8 cellular contexts compared by ENCODE assay signal in the genomic region with DNA sequence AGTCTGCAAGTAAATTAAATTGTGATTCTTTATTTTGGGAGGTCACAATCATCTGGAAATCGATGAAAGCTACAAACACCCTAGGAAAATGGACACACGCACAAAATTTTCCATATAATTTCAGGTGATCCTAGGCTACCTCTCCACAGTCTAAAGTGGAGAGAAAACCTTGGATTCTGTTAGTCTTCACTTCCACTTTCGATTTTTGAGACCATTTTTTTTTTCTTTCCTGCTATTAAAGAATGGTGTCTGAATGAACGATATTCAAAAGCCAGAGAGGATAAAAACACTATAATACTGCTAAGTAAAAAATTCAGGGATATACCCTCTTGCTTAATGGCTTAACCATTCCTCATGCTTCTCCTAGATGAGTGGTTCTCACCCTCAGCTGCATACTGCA. TPM values are rescaled to one million over a fixed set of nuclear protein-coding genes. Genes with fewer than 3 reads are reported as not detected.
A peak's percentile ranks its signal among the peaks of the same experiment; 100 is the strongest.
DNase-seq lines count a peak whose midpoint lies in the region; ATAC-seq, FAIRE-seq and TF ChIP-seq lines count a peak whose summit lies in the region.

No MANE protein-coding gene starts in this region.

- DNase-seq in AG04450 (ENCODE audit: low read depth, low spot score) (no peak), cardiac fibroblast (ENCODE audit: low read depth in 2 of 2) (no peak), cerebellar nuclear complex (lab: John Stamatoyannopoulos, UW) (no peak), NAMALWA (ENCODE audit: low spot score) (no peak), NCI-H1417 (lab: John Stamatoyannopoulos, UW) (no peak), urothelium cell line (ENCODE audit: low spot score) (no peak)
- no peak for DNase-seq in Jurkat, Clone E6-1 (ENCODE audit: low read depth, low spot score)
- DNase-seq in naive thymus-derived CD4-positive, alpha-beta T cell, result no peak

- CTCF ChIA-PET in AG04450 (lab: Charles Lee), result interaction anchor here (0.5 to 1.2 kb wide), 2 partner anchors 29 to 90 kb away, joined by 3 to 4 read pairs; no protein-coding TSS in a partner anchor
- CTCF ChIA-PET in naive thymus-derived CD4-positive, alpha-beta T cell (lab: Charles Lee), result interaction anchor here (0.7 to 1.6 kb wide), 2 partner anchors 20 to 196 kb away, joined by 3 to 4 read pairs; no protein-coding TSS in a partner anchor

- H3K9me3 ChIP-seq in AG04450 (ENCODE audit: control insufficient read depth, insufficient read depth, low read length), result peaks cover 5% of the 10 kb centered on the region
- H3K9me3 ChIP-seq in naive thymus-derived CD4-positive, alpha-beta T cell (ENCODE audit: control insufficient read depth in 2 of 3, low read length in 3 of 3), result no peaks in the 10 kb centered on the region

- H3K9me3 Mint-ChIP-seq in naive thymus-derived CD4-positive, alpha-beta T cell, result peaks cover 0 to 4% (median 0%) of the 10 kb centered on the region in 11 donors

- peak overlapping the region; percentile 93 to 100 (median 97) for H3K4me3 Mint-ChIP-seq in naive thymus-derived CD4-positive, alpha-beta T cell

- ATAC-seq in naive thymus-derived CD4-positive, alpha-beta T cell, result no peak

- no peak for FAIRE-seq in urothelium cell line (lab: Jason Lieb, UNC)

- H3K36me3 ChIP-seq in naive thymus-derived CD4-positive, alpha-beta T cell (ENCODE audit: control insufficient read depth in 2 of 3, insufficient read depth in 3 of 3, low read length in 3 of 3), result peaks cover 0 to 3% (median 0%) of the 10 kb centered on the region in 3 experiments

- peak overlapping the region; percentile 90 to 98 (median 96) for H3K27ac Mint-ChIP-seq in naive thymus-derived CD4-positive, alpha-beta T cell

- peaks cover 0 to 2% (median 0%) of the 10 kb centered on the region in 5 donors for H3K27me3 Mint-ChIP-seq in naive thymus-derived CD4-positive, alpha-beta T cell

- H3K4me1 Mint-ChIP-seq in naive thymus-derived CD4-positive, alpha-beta T cell, result peaks cover 33 to 69% (median 54%) of the 10 kb centered on the region in 7 donors

- H3K27ac ChIP-seq in AG04450 (ENCODE audit: low read depth, low read length), result no peak overlapping the region
- H3K27ac ChIP-seq in naive thymus-derived CD4-positive, alpha-beta T cell (ENCODE audit: low read depth, low read length), result peak overlapping the region; percentile 90

- POLR2A ChIA-PET in AG04450 (lab: Yijun Ruan, JAX), result interaction anchor here (1.1 to 4.4 kb wide), 3 partner anchors 28 to 55 kb away, joined by 3 to 25 read pairs (median 4); a partner anchor contains a TSS
- POLR2A ChIA-PET in naive thymus-derived CD4-positive, alpha-beta T cell (lab: Charles Lee), result interaction anchor here (0.6 to 4.6 kb wide), 4 partner anchors 29 to 568 kb away, joined by 3 to 44 read pairs (median 4); a partner anchor contains a TSS

- TF ChIP-seq CTCF in AG04450 (IDR thresholded peaks at IDR 0.05; ENCODE audit: low read depth, low read length) (no peak), cardiac fibroblast (IDR thresholded peaks at IDR 0.05; ENCODE audit: low read depth, low read length) (no peak)

- H3K4me1 ChIP-seq in naive thymus-derived CD4-positive, alpha-beta T cell (ENCODE audit: control insufficient read depth in 2 of 2, insufficient read depth in 2 of 2, low read length in 2 of 2), result peaks cover 36 to 45% of the 10 kb centered on the region in 2 donors

- peak overlapping the region; percentile 77 for H3K4me3 ChIP-seq in AG04450 (ENCODE audit: low read depth, low read length)
- H3K4me3 ChIP-seq in Jurkat, Clone E6-1 (ENCODE audit: low read length), result 0 out of 2 replicates have a peak overlapping the region, but pooled peaks have one; percentile 66
- H3K4me3 ChIP-seq in cardiac fibroblast (replicated peaks in 1 of 2; ENCODE audit: low read depth in 2 of 2, low read length in 2 of 2), result peak overlapping the region; percentile 72 to 77
- peak overlapping the region; percentile 67 for H3K4me3 ChIP-seq in naive thymus-derived CD4-positive, alpha-beta T cell (ENCODE audit: low read length)

- intact Hi-C loops in naive thymus-derived CD4-positive, alpha-beta T cell (cut with micrococcal nuclease), result loop anchor here in 1 of 2 donors (2.0 to 10.0 kb wide), 7 partner anchors 106 to 729 kb away; a partner anchor contains a TSS

- peaks cover 0 to 6% (median 0%) of the 10 kb centered on the region in 5 donors for H3K36me3 Mint-ChIP-seq in naive thymus-derived CD4-positive, alpha-beta T cell

- no peaks in the 10 kb centered on the region for H3K27me3 ChIP-seq in AG04450 (ENCODE audit: control insufficient read depth, insufficient read depth, low read length)
- H3K27me3 ChIP-seq in naive thymus-derived CD4-positive, alpha-beta T cell (ENCODE audit: control insufficient read depth in 2 of 2, insufficient read depth in 2 of 2, low read length in 2 of 2), result no peaks in the 10 kb centered on the region

RNA-seq across cellular contexts. Expression of a gene that starts 1.7 kb away (rescaled TPM):
- polyA plus RNA-seq in AG04450 (2011; rRNA removed), result 40.4 and 56.4 TPM in 2 replicates
- 40.6 and 59.1 TPM in 2 replicates for polyA minus RNA-seq in AG04450 (2011; rRNA and poly(A)+ RNA removed)
- polyA plus RNA-seq in Jurkat, Clone E6-1 (2012; ENCODE audit: insufficient read depth, insufficient read length), result 33.2 TPM
- 100 to 1,000 TPM in 1 of 5 experiments, 10 to 100 TPM in 4; 39.1 to 107 (median 57.4) TPM for total RNA-seq in naive thymus-derived CD4-positive, alpha-beta T cell
- 100 to 1,000 TPM; 123 to 127 TPM for polyA plus RNA-seq in naive thymus-derived CD4-positive, alpha-beta T cell

RNA-seq across cellular contexts. Expression of a gene that starts 28.2 kb away (rescaled TPM):
- polyA plus RNA-seq in AG04450 (2011; rRNA removed), result 31.6 and 47.3 TPM in 2 replicates
- 10.2 and 11.5 TPM in 2 replicates for polyA minus RNA-seq in AG04450 (2011; rRNA and poly(A)+ RNA removed)
- polyA plus RNA-seq in Jurkat, Clone E6-1 (2012; ENCODE audit: insufficient read depth, insufficient read length), result 30.7 TPM
- total RNA-seq in naive thymus-derived CD4-positive, alpha-beta T cell, result 10 to 100 TPM; 10.6 to 42.8 (median 27.4) TPM
- 10 to 100 TPM; 54.8 to 91.6 TPM for polyA plus RNA-seq in naive thymus-derived CD4-positive, alpha-beta T cell

RNA-seq across cellular contexts. Expression of a gene that starts 49.4 kb away (rescaled TPM):
- 23.7 and 27.6 TPM in 2 replicates for polyA plus RNA-seq in AG04450 (2011; rRNA removed)
- polyA minus RNA-seq in AG04450 (2011; rRNA and poly(A)+ RNA removed), result 5.7 and 6.9 TPM in 2 replicates
- 6.9 TPM for polyA plus RNA-seq in Jurkat, Clone E6-1 (2012; ENCODE audit: insufficient read depth, insufficient read length)
- 10 to 100 TPM in 1 of 5 experiments, 1 to 10 TPM in 2, under 1 TPM in 2; 0.65 to 41.8 (median 1.1) TPM for total RNA-seq in naive thymus-derived CD4-positive, alpha-beta T cell
- under 1 TPM; 0.45 to 0.89 TPM for polyA plus RNA-seq in naive thymus-derived CD4-positive, alpha-beta T cell

Comparison
In these comparisons a context has a peak if more than half of its experiments do, and no peak if none do; other contexts are left out.
1. RNA of a gene that starts 49.4 kb away (polyA plus RNA-seq): 23.7 to 27.6 TPM in AG04450; 0.45 to 0.89 TPM in naive thymus-derived CD4-positive, alpha-beta T cell; every median in the first group is over 10 times any median in the second.
2. Peak in every context shown above with its lines, with median percentiles within 50 percentile points of each other: H3K4me3 ChIP-seq.